Comparison of ENCODE assay signal across 30 cellular contexts in genomic region chr10:7706534-7707073, GRCh38. TPM values are rescaled to one million over a fixed set of nuclear protein-coding genes. Genes with fewer than 3 reads are reported as not detected.
"Had no signal": no experiment of that assay in that cellular context is flagged by ENCODE, and none has a peak within 500 bp of the region (broad histone marks: within the 10 kb centered on the region; RNA-seq: fewer than 3 reads in every experiment).

No MANE protein-coding gene starts in this region.

- H3K9me3 Mint-ChIP-seq: central memory CD8-positive, alpha-beta T cell; memory B cell; natural killer cell treated with Interleukin-12 subunit alpha and Interleukin-12 subunit beta and Interleukin-15 and Interleukin-18, amount 100 ng/mL, for 72 hours; type B pancreatic cell had no signal

- DNase-seq: dermis blood vessel endothelial cell; effector memory CD4-positive, alpha-beta T cell; foreskin fibroblast; gastrocnemius medialis; kidney; left cardiac atrium; left ventricle myocardium inferior; right cardiac atrium; spleen; stimulated activated CD4-positive, alpha-beta T cell treated with anti-CD3 and anti-CD28 coated beads, Interleukin-4, amount 100 ng/mL, for 4 hours; stimulated activated naive CD8-positive, alpha-beta T cell treated with anti-CD3 and anti-CD28 coated beads, Interleukin-15, Interleukin-2, amounts not matched to agents 100 U/mL and 50 U/mL, for 24 hours; substantia nigra; testis; tibial artery had no signal

- H3K9me3 ChIP-seq: gastrocnemius medialis, left ventricle myocardium inferior, prostate gland, testis, tibial artery had no signal

- H3K27ac Mint-ChIP-seq: memory B cell; natural killer cell treated with Interleukin-12 subunit alpha and Interleukin-12 subunit beta and Interleukin-15 and Interleukin-18, amount 100 ng/mL, for 72 hours; neural progenitor cell; stimulated activated memory B cell treated with anti-CD40 and anti-IgM and Interleukin-4, amounts not matched to agents 10 μg/mL and 1 μg/mL and 100 μg/mL, for 72 hours; type B pancreatic cell had no signal

- H3K4me3 Mint-ChIP-seq: central memory CD8-positive, alpha-beta T cell; memory B cell; natural killer cell treated with Interleukin-12 subunit alpha and Interleukin-12 subunit beta and Interleukin-15 and Interleukin-18, amount 100 ng/mL, for 72 hours; neural progenitor cell; stimulated activated memory B cell treated with anti-CD40 and anti-IgM and Interleukin-4, amounts not matched to agents 10 μg/mL and 1 μg/mL and 100 μg/mL, for 72 hours; type B pancreatic cell had no signal

- H3K27me3 ChIP-seq: neural progenitor cell, testis, tibial artery had no signal

- H3K36me3 ChIP-seq: gastrocnemius medialis, left ventricle myocardium inferior, neural progenitor cell, prostate gland, spleen, tibial artery had no signal

- H3K4me1 ChIP-seq: gastrocnemius medialis, left ventricle myocardium inferior, neural progenitor cell, prostate gland, spleen, testis had no signal

- ATAC-seq: gastrocnemius medialis; left cardiac atrium; natural killer cell treated with Interleukin-12 subunit alpha and Interleukin-12 subunit beta and Interleukin-15 and Interleukin-18, amount 100 ng/mL, for 72 hours; right cardiac atrium; stimulated activated memory B cell treated with anti-CD40 and anti-IgM and Interleukin-4, amounts not matched to agents 10 μg/mL and 1 μg/mL and 100 μg/mL, for 72 hours; stimulated activated naive CD8-positive, alpha-beta T cell treated with anti-CD3 and anti-CD28 coated beads, Interleukin-15, Interleukin-2, amounts not matched to agents 100 U/mL and 50 U/mL, for 24 hours had no signal

- H3K4me3 ChIP-seq: coronary artery, gastrocnemius medialis, left ventricle myocardium inferior, lung, neural progenitor cell, prostate gland, skin epidermis, spleen, testis, tibial artery had no signal

- H3K27ac ChIP-seq: coronary artery, gastrocnemius medialis, left ventricle myocardium inferior, neural progenitor cell, prostate gland, skin epidermis, spleen, testis, tibial artery had no signal

- H3K4me1 Mint-ChIP-seq: central memory CD8-positive, alpha-beta T cell; memory B cell; neural progenitor cell; stimulated activated memory B cell treated with anti-CD40 and anti-IgM and Interleukin-4, amounts not matched to agents 10 μg/mL and 1 μg/mL and 100 μg/mL, for 72 hours had no signal

- H3K36me3 Mint-ChIP-seq: memory B cell; natural killer cell treated with Interleukin-12 subunit alpha and Interleukin-12 subunit beta and Interleukin-15 and Interleukin-18, amount 100 ng/mL, for 72 hours; neural progenitor cell; stimulated activated memory B cell treated with anti-CD40 and anti-IgM and Interleukin-4, amounts not matched to agents 10 μg/mL and 1 μg/mL and 100 μg/mL, for 72 hours; type B pancreatic cell had no signal

RNA-seq across cellular contexts. Expression of gene ITIH2, which starts 3.5 kb away (rescaled TPM):
- total RNA-seq: chondrocyte; dermis blood vessel endothelial cell; endothelial cell of umbilical vein; epithelial cell of proximal tubule; glomerular endothelial cell; left cardiac atrium; left ventricle myocardium inferior; mononuclear cell; natural killer cell treated with Interleukin-12 subunit alpha and Interleukin-12 subunit beta and Interleukin-15 and Interleukin-18, amount 100 ng/mL, for 72 hours; osteoblast; prostate gland; right cardiac atrium; spleen had no signal

RNA-seq across cellular contexts. Expression of gene ITIH5, which starts 39.8 kb away (rescaled TPM):
- total RNA-seq: endothelial cell of umbilical vein; epithelial cell of proximal tubule; natural killer cell treated with Interleukin-12 subunit alpha and Interleukin-12 subunit beta and Interleukin-15 and Interleukin-18, amount 100 ng/mL, for 72 hours had no signal
